Comparison of ENCODE assay signal across 8 cellular contexts in genomic region chr18:62522510-62523254, GRCh38. TPM values are rescaled to one million over a fixed set of nuclear protein-coding genes. Genes with fewer than 3 reads are reported as not detected.
DNase-seq lines count a peak whose midpoint lies in the region; TF ChIP-seq lines count a peak whose summit lies in the region.

TSS of gene ZCCHC2 (plus strand) at chr18:62523025. CDS start at chr18:62523425, 400 bp downstream.

- POLR2A ChIA-PET in HEK293T (lab: Yijun Ruan, JAX), result interaction anchor here (0.9 to 1.4 kb wide), 3 partner anchors 26 to 102 kb away, joined by 3 read pairs; no protein-coding TSS in a partner anchor

- H3K9me3 ChIP-seq in neuronal stem cell (replicated peaks in 1 of 2; ENCODE audit: control insufficient read depth in 2 of 2, insufficient read depth in 1 of 2, low read depth in 1 of 2, low read length in 2 of 2), result no peaks in the 10 kb centered on the region

- H3K4me1 ChIP-seq in neuronal stem cell (ENCODE audit: control insufficient read depth in 2 of 2, insufficient read depth in 1 of 2, low read depth in 1 of 2, low read length in 2 of 2), result peaks cover 11 to 13% of the 10 kb centered on the region in 2 donors

- no peaks in the 10 kb centered on the region for H3K36me3 ChIP-seq in neuronal stem cell (replicated peaks in 1 of 2; ENCODE audit: control insufficient read depth in 2 of 2, insufficient read depth in 2 of 2, low read length in 2 of 2)

- H3K27ac ChIP-seq in neuronal stem cell (replicated peaks; ENCODE audit: low read length), result peak within 1 kb of the TSS; percentile 98

- H3K4me3 ChIP-seq in neuronal stem cell (ENCODE audit: low read length in 2 of 2), result peak within 1 kb of the TSS; percentile 81 to 99

- H3K79me1 ChIP-seq in neuronal stem cell (ENCODE audit: low read depth, low read length), result peaks cover 5% of the 10 kb centered on the region

- H2BK5ac ChIP-seq in neuronal stem cell (ENCODE audit: low read length), result peak within 1 kb of the TSS; percentile 96

- H3K4ac ChIP-seq in neuronal stem cell (ENCODE audit: low read length), result peak within 1 kb of the TSS; percentile 37

- peak within 1 kb of the TSS; percentile 92 for H3K23ac ChIP-seq in neuronal stem cell (ENCODE audit: low read depth, low read length, poor library complexity)

- WGBS in neuronal stem cell (ENCODE audit: extremely low coverage in 2 of 2, insufficient read length in 2 of 2, insufficient replicate concordance in 1 of 2), 2 donors, result no CpG with 5 or more reads among the region's 87 CpGs

- H4K8ac ChIP-seq in neuronal stem cell (ENCODE audit: low read depth, low read length), result no peak within 1 kb of the TSS

- DNase-seq in GF-D8 (lab: John Stamatoyannopoulos, UW) (peak; percentile 95), HEK293T (ENCODE audit: extremely low spot score) (peak; percentile 85), MV-4-11 (lab: John Stamatoyannopoulos, UW) (peak; percentile 94), SK-MEL-5 (ENCODE audit: low read depth, low spot score) (peak; percentile 95), foreskin melanocyte (peak; percentile 95), neuronal stem cell (ENCODE audit: low spot score) (peak; percentile 96)
- peak; percentile 99 for DNase-seq in activated naive CD4-positive, alpha-beta T cell treated with Interleukin-2 at 50 U/mL for 16 hours

- peak within 1 kb of the TSS; percentile 75 for H2BK12ac ChIP-seq in neuronal stem cell (ENCODE audit: low read length)

- H2AK5ac ChIP-seq in neuronal stem cell (ENCODE audit: low read depth, low read length), result peak within 1 kb of the TSS; percentile 84

- H3K14ac ChIP-seq in neuronal stem cell (ENCODE audit: low read length), result peak within 1 kb of the TSS; percentile 31

- CTCF ChIA-PET in HEK293T (lab: Yijun Ruan, JAX), result interaction anchor here (0.7 to 1.2 kb wide), 2 partner anchors 97 to 494 kb away, joined by 3 read pairs; no protein-coding TSS in a partner anchor

- peak within 1 kb of the TSS; percentile 92 for H3K9ac ChIP-seq in neuronal stem cell (ENCODE audit: low read depth, low read length, poor library complexity)

- H3K18ac ChIP-seq in neuronal stem cell (ENCODE audit: low read length), result peak within 1 kb of the TSS; percentile 97

- in situ Hi-C loops in SK-MEL-5 (cut with HindIII; ENCODE audit: low pct_unique_long_range_greater_than_20kb, low sequenced_read_pairs), result no loop called here

- no peak within 1 kb of the TSS for H2BK120ac ChIP-seq in neuronal stem cell (ENCODE audit: low read depth, low read length)

- H3K4me2 ChIP-seq in neuronal stem cell (ENCODE audit: insufficient read depth, low read length, poor library complexity, severe bottlenecking), result peak within 1 kb of the TSS; percentile 97

- no peak within 1 kb of the TSS for H4K91ac ChIP-seq in neuronal stem cell (ENCODE audit: low read depth, low read length, poor library complexity)

- no peak for TF ChIP-seq CTCF in subcutaneous adipose tissue (IDR thresholded peaks at IDR 0.05; ENCODE audit: low read depth)

- H2BK15ac ChIP-seq in neuronal stem cell (ENCODE audit: low read length), result peak within 1 kb of the TSS; percentile 81

- peaks cover 4 to 28% (median 23%) of the 10 kb centered on the region in 3 experiments for H3K27me3 ChIP-seq in neuronal stem cell (ENCODE audit: control insufficient read depth in 3 of 3, insufficient read depth in 3 of 3, low read depth in 1 of 3, low read length in 3 of 3)

- H2AFZ ChIP-seq in neuronal stem cell (ENCODE audit: low read length), result peak within 1 kb of the TSS; percentile 100

TF ChIP-seq in HEK293T, 16 proteins besides CTCF, POLR2A, EP300 and RAD21:
- no peak for TF ChIP-seq SUZ12 (IDR thresholded peaks at IDR 0.05)
- peak; percentile 80 for TF ChIP-seq FOXM1 (IDR thresholded peaks at IDR 0.05; ENCODE audit: borderline replicate concordance)
- TF ChIP-seq TARDBP (IDR thresholded peaks at IDR 0.05), result peak; percentile 8; the same call in 1 of the 2 replicates
- TF ChIP-seq PKNOX1 (IDR thresholded peaks at IDR 0.05), result peak; percentile 36; the same call in 1 of the 2 replicates
- no peak for TF ChIP-seq FOXK2 (IDR thresholded peaks at IDR 0.05)
- no peak for TF ChIP-seq ARNT (IDR thresholded peaks at IDR 0.05)

RNA-seq across cellular contexts. Expression of gene ZCCHC2, which starts in this region (rescaled TPM):
- total RNA-seq in SK-MEL-5 (2014; rRNA removed; shearing (Covaris generic)), result 8.4 and 12.7 TPM in 2 replicates
- polyA plus RNA-seq in SK-MEL-5 (2015; cell fraction: cytosol; rRNA removed), result 10.5 and 13.9 TPM in 2 replicates
- 17.9 and 20.4 TPM in 2 replicates for polyA plus RNA-seq in SK-MEL-5 (2015; cell fraction: nucleus; rRNA removed)
- polyA plus RNA-seq in neuronal stem cell (2013, experiment 1 of 2), result 7.7 TPM
- 7.2 TPM for polyA plus RNA-seq in neuronal stem cell (2013, experiment 2 of 2)
- total RNA-seq in subcutaneous adipose tissue, result 10 to 100 TPM; 33.5 to 48.1 (median 37.1) TPM

Comparison
In these comparisons a context has a peak if more than half of its experiments do, and no peak if none do; other contexts are left out.
1. Peak in every context shown above with its lines: DNase-seq, H3K4me3 ChIP-seq and H3K27ac ChIP-seq.